ENCODE assay signal across 1 cellular context in the genomic region with DNA sequence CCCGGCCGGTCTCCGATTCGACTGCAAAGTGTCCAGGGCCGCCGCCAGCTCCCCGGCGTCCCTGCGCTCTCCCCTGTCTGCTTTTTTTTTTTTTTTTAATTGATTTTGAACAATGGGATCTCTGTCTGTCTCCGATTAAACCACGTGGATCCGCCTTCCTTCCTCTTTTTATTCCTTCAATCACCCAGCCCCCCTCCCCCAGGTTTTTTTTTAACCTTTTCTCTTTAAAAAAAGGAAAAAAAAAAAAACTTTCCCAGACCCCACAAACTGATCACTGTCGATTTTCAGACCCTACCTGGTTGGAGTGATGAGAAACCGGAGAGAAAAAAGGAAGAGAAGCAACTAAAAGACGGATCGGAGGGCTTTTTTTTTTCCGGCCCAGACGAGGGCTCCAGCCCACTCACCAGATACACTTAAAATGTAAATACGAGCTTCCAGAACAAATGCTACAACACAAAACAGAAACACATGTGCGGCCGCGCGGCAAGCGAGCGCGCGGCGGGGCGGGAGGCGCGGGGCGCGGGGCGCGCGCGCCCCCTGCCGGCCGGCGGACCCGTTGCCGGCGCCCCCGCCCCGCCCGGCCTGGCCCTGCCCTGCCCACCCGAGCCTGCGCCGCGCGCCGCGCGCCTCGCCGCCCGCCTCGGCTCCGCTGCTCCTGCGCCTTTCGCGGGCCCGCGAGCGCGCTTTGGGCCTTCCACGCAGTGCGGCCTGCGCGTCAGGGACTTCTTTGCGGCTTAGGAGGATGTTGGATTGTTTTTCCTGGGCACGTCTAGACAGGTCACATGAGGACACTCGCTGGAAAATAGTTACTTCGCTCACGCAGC.
TF ChIP-seq lines count a peak whose summit lies in the region.

A gene (minus strand): TSS at position 428 of the 824 bp plus-strand sequence. CDS start 1,163 bp downstream, outside the sequence.

TF ChIP-seq in K562, 482 proteins besides CTCF, POLR2A, EP300 and RAD21 (continued from another document and continues in another):
- TF ChIP-seq ZNF354B (CRISPR knock-in tag; IDR thresholded peaks at IDR 0.05) (no peak; the same call in 1 of the 2 replicates), POLR2AphosphoS2 (IDR thresholded peaks at IDR 0.05; ENCODE audit: low read length) (0 out of 2 replicates have a peak, but pooled peaks have one; percentile 60), SIN3B (IDR thresholded peaks at IDR 0.05; ENCODE audit: low read depth) (no peak; the same call in 1 of the 2 replicates), SPI1 (IDR thresholded peaks at IDR 0.05; ENCODE audit: borderline replicate concordance, low read depth, low read length) (0 out of 2 replicates have a peak, but pooled peaks have one; percentile 6), HNRNPK (IDR thresholded peaks at IDR 0.05; ENCODE audit: low read depth, low read length, poor library complexity, severe bottlenecking) (no peak), POLR2H (tag; IDR thresholded peaks at IDR 0.05; ENCODE audit: low read depth) (peak; percentile 83), STAT5A (IDR thresholded peaks at IDR 0.05; ENCODE audit: borderline replicate concordance, low read length) (no peak), MTA1 (IDR thresholded peaks at IDR 0.05; ENCODE audit: borderline replicate concordance) (no peak), ZNF583 (CRISPR knock-in tag; IDR thresholded peaks at IDR 0.05) (0 out of 2 replicates have a peak, but pooled peaks have one; percentile 20), NRF1 (conservative IDR thresholded peaks at IDR 0.05 in 1 of 2, IDR thresholded peaks at IDR 0.05 in 1 of 2) (peak; percentile 81 to 84; a peak in 3 of 4 replicates), ZNF174 (CRISPR knock-in tag; IDR thresholded peaks at IDR 0.05) (no peak), ZNF175 (CRISPR knock-in tag; IDR thresholded peaks at IDR 0.05; ENCODE audit: low read depth) (peak; percentile 56; the same call in 1 of the 2 replicates), DMBX1 (CRISPR knock-in tag; IDR thresholded peaks at IDR 0.05; ENCODE audit: borderline replicate concordance) (no peak), HNRNPLL (IDR thresholded peaks at IDR 0.05; ENCODE audit: low read depth, low read length, poor library complexity, severe bottlenecking) (peak; percentile 92), ZFP1 (CRISPR knock-in tag; IDR thresholded peaks at IDR 0.05) (no peak), ZNF589 (CRISPR knock-in tag; IDR thresholded peaks at IDR 0.05; ENCODE audit: low read depth) (0 out of 2 replicates have a peak, but pooled peaks have one; percentile 11), EWSR1 (IDR thresholded peaks at IDR 0.05; ENCODE audit: borderline replicate concordance, low read depth, partially characterized antibody) (no peak), ZSCAN32 (CRISPR knock-in tag; IDR thresholded peaks at IDR 0.05) (no peak), KDM1A (IDR thresholded peaks at IDR 0.05) (no peak), GTF2A2 (tag; IDR thresholded peaks at IDR 0.05) (peak; percentile 14; the same call in 1 of the 2 replicates), RBM22 (IDR thresholded peaks at IDR 0.05; ENCODE audit: low read depth, low read length, poor library complexity, severe bottlenecking) (peak; percentile 21), PHTF2 (CRISPR knock-in tag; IDR thresholded peaks at IDR 0.05) (no peak), NR4A1 (CRISPR knock-in tag; IDR thresholded peaks at IDR 0.05) (no peak), NR4A1 (tag; IDR thresholded peaks at IDR 0.05) (no peak), HNRNPL (IDR thresholded peaks at IDR 0.05; ENCODE audit: low read depth, low read length) (no peak), KLF13 (tag; IDR thresholded peaks at IDR 0.05; ENCODE audit: borderline replicate concordance, low read depth) (no peak), ILF3 (IDR thresholded peaks at IDR 0.05; ENCODE audit: borderline replicate concordance) (no peak), NFIX (CRISPR knock-in tag; IDR thresholded peaks at IDR 0.05; ENCODE audit: low read depth) (no peak), DACH1 (IDR thresholded peaks at IDR 0.05; ENCODE audit: partially characterized antibody) (no peak), MBD2 (IDR thresholded peaks at IDR 0.05; ENCODE audit: borderline replicate concordance, low read depth) (0 out of 2 replicates have a peak, but pooled peaks have one; percentile 18), HDAC8 (tag; IDR thresholded peaks at IDR 0.05) (no peak), NCOR1 (IDR thresholded peaks at IDR 0.05) (0 out of 2 replicates have a peak, but pooled peaks have one; percentile 31), MAZ (CRISPR knock-in tag; conservative IDR thresholded peaks at IDR 0.05 in 1 of 2, IDR thresholded peaks at IDR 0.05 in 1 of 2) (peak in 1 of 2 experiments; percentile 45; a peak in 2 of 4 replicates), ZNF699 (CRISPR knock-in tag; IDR thresholded peaks at IDR 0.05; ENCODE audit: insufficient replicate concordance) (no peak), MTA3 (IDR thresholded peaks at IDR 0.05; ENCODE audit: borderline replicate concordance) (peak; percentile 67; the same call in 1 of the 2 replicates), MCM2 (IDR thresholded peaks at IDR 0.05; ENCODE audit: low read depth) (no peak), ZNF644 (tag; IDR thresholded peaks at IDR 0.05; ENCODE audit: low read depth) (no peak), FOS (IDR thresholded peaks at IDR 0.05; ENCODE audit: extremely low read depth, insufficient read length) (no peak), CXXC5 (CRISPR knock-in tag; IDR thresholded peaks at IDR 0.05) (peak; percentile 90), GABPB2 (CRISPR knock-in tag; conservative IDR thresholded peaks at IDR 0.05) (no peak), KAT7 (CRISPR knock-in tag; IDR thresholded peaks at IDR 0.05; ENCODE audit: borderline replicate concordance) (no peak; the same call in 1 of the 2 replicates), JUND (IDR thresholded peaks at IDR 0.05; ENCODE audit: borderline replicate concordance, low read depth, low read length) (no peak), JUND (tag; IDR thresholded peaks at IDR 0.05; ENCODE audit: borderline replicate concordance, low read depth, low read length) (no peak), CREB1 (IDR thresholded peaks at IDR 0.05) (0 out of 2 replicates have a peak, but pooled peaks have one; percentile 28), CREB1 (CRISPR knock-in tag; IDR thresholded peaks at IDR 0.05) (no peak), XRCC3 (IDR thresholded peaks at IDR 0.05) (no peak)
- TF ChIP-seq, protein P1, sequence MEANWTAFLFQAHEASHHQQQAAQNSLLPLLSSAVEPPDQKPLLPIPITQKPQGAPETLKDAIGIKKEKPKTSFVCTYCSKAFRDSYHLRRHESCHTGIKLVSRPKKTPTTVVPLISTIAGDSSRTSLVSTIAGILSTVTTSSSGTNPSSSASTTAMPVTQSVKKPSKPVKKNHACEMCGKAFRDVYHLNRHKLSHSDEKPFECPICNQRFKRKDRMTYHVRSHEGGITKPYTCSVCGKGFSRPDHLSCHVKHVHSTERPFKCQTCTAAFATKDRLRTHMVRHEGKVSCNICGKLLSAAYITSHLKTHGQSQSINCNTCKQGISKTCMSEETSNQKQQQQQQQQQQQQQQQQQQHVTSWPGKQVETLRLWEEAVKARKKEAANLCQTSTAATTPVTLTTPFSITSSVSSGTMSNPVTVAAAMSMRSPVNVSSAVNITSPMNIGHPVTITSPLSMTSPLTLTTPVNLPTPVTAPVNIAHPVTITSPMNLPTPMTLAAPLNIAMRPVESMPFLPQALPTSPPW (CRISPR knock-in tag; IDR thresholded peaks at IDR 0.05) = peak; percentile 87
- TF ChIP-seq, protein P2, sequence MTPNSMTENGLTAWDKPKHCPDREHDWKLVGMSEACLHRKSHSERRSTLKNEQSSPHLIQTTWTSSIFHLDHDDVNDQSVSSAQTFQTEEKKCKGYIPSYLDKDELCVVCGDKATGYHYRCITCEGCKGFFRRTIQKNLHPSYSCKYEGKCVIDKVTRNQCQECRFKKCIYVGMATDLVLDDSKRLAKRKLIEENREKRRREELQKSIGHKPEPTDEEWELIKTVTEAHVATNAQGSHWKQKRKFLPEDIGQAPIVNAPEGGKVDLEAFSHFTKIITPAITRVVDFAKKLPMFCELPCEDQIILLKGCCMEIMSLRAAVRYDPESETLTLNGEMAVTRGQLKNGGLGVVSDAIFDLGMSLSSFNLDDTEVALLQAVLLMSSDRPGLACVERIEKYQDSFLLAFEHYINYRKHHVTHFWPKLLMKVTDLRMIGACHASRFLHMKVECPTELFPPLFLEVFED (CRISPR knock-in tag; conservative IDR thresholded peaks at IDR 0.05) = no peak
- TF ChIP-seq, protein P3, sequence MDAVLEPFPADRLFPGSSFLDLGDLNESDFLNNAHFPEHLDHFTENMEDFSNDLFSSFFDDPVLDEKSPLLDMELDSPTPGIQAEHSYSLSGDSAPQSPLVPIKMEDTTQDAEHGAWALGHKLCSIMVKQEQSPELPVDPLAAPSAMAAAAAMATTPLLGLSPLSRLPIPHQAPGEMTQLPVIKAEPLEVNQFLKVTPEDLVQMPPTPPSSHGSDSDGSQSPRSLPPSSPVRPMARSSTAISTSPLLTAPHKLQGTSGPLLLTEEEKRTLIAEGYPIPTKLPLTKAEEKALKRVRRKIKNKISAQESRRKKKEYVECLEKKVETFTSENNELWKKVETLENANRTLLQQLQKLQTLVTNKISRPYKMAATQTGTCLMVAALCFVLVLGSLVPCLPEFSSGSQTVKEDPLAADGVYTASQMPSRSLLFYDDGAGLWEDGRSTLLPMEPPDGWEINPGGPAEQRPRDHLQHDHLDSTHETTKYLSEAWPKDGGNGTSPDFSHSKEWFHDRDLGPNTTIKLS (IDR thresholded peaks at IDR 0.05; ENCODE audit: borderline replicate concordance, low read depth) = no peak
- TF ChIP-seq, protein P4, sequence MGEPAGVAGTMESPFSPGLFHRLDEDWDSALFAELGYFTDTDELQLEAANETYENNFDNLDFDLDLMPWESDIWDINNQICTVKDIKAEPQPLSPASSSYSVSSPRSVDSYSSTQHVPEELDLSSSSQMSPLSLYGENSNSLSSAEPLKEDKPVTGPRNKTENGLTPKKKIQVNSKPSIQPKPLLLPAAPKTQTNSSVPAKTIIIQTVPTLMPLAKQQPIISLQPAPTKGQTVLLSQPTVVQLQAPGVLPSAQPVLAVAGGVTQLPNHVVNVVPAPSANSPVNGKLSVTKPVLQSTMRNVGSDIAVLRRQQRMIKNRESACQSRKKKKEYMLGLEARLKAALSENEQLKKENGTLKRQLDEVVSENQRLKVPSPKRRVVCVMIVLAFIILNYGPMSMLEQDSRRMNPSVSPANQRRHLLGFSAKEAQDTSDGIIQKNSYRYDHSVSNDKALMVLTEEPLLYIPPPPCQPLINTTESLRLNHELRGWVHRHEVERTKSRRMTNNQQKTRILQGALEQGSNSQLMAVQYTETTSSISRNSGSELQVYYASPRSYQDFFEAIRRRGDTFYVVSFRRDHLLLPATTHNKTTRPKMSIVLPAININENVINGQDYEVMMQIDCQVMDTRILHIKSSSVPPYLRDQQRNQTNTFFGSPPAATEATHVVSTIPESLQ (CRISPR knock-in tag; IDR thresholded peaks at IDR 0.05) = no peak
- TF ChIP-seq, protein P5, sequence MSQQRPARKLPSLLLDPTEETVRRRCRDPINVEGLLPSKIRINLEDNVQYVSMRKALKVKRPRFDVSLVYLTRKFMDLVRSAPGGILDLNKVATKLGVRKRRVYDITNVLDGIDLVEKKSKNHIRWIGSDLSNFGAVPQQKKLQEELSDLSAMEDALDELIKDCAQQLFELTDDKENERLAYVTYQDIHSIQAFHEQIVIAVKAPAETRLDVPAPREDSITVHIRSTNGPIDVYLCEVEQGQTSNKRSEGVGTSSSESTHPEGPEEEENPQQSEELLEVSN (IDR thresholded peaks at IDR 0.05; ENCODE audit: borderline replicate concordance in 1 of 2, extremely low read depth in 1 of 2, insufficient read depth in 1 of 2, insufficient read length in 1 of 2, low read depth in 1 of 2, low read length in 1 of 2, poor library complexity in 1 of 2, severe bottlenecking in 1 of 2) = peak; percentile 93 to 95
- TF ChIP-seq, protein P6, sequence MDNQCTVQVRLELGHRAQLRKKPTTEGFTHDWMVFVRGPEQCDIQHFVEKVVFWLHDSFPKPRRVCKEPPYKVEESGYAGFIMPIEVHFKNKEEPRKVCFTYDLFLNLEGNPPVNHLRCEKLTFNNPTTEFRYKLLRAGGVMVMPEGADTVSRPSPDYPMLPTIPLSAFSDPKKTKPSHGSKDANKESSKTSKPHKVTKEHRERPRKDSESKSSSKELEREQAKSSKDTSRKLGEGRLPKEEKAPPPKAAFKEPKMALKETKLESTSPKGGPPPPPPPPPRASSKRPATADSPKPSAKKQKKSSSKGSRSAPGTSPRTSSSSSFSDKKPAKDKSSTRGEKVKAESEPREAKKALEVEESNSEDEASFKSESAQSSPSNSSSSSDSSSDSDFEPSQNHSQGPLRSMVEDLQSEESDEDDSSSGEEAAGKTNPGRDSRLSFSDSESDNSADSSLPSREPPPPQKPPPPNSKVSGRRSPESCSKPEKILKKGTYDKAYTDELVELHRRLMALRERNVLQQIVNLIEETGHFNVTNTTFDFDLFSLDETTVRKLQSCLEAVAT (IDR thresholded peaks at IDR 0.05) = peak; percentile 43 to 73; a peak in 3 of 4 replicates
